In the genomic region with DNA sequence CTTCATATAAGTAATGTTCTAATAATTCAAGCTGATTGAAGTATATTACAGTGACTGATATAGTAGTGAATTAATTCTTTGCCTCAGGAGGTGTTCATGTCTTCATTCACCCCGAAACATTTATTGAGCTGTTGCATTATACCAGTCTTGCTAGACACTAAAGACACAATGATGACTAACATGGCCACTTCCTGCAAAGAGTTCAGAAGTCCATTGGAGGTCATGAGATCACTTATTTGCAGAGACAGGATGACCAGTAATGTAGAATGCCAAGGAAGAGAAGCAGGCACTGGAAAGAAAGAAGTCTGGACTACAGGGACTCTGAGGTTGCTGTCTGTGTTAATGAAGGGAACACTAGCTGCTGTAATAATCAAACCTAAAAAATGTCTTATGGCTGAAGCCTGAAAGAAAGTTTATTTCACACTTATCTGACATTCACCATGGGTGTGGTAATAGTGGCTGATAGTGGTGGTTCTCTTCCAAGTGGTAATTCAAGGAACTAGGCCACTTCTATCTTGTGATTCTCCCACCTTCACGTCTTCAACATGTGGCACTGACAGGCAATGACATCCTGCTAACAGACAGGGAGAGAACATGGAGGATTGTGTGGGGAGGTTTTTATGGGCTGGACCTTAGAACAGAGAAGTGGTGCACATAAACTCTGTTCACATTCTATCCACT, we compare ENCODE assay signal across 1 cellular context.
A peak's percentile ranks its signal among the peaks of the same experiment; 100 is the strongest.
TF ChIP-seq lines count a peak whose summit lies in the region.

No MANE protein-coding gene starts in this region.

TF ChIP-seq in HCT116, 20 proteins besides CTCF, POLR2A, EP300 and RAD21:
- TF ChIP-seq CBX3 (IDR thresholded peaks at IDR 0.05; ENCODE audit: low read depth) (no peak), CEBPB (IDR thresholded peaks at IDR 0.05; ENCODE audit: low read depth) (no peak), SIN3A (IDR thresholded peaks at IDR 0.05; ENCODE audit: low read depth) (no peak), SP1 (IDR thresholded peaks at IDR 0.05; ENCODE audit: low read depth) (peak; percentile 22; the same call in 1 of the 2 replicates), SRF (IDR thresholded peaks at IDR 0.05; ENCODE audit: low read depth) (0 out of 2 replicates have a peak, but pooled peaks have one; percentile 0)
